In genomic region chrX:73965833-73966232, GRCh38 we compare ENCODE assay signal across 26 cellular contexts.
DNase-seq lines count a peak whose midpoint lies in the region; ATAC-seq and TF ChIP-seq lines count a peak whose summit lies in the region.
"Had no signal": no experiment of that assay in that cellular context is flagged by ENCODE, and none has a peak within 500 bp of the region (broad histone marks: within the 10 kb centered on the region; RNA-seq: fewer than 3 reads in every experiment).

No MANE protein-coding gene starts in this region.

- DNase-seq in ELF-1 (ENCODE audit: low read depth, low spot score) (peak; percentile 86), progenitor cell of endocrine pancreas (ENCODE audit: low spot score, unreplicated experiment) (no peak), SK-N-DZ (ENCODE audit: low spot score) (no peak), NCI-H1105 (lab: John Stamatoyannopoulos, UW) (no peak)
- no peak for DNase-seq in activated CD4-positive, alpha-beta T cell treated with anti-CD3 and anti-CD28 coated beads, Interleukin-2, amount 50 U/mL, for 48 hours
- DNase-seq: activated CD8-positive, alpha-beta T cell treated with anti-CD3 and anti-CD28 coated beads, Interleukin-2, amount 10 ng/mL, durations not matched to agents 7 days and 5 days; activated T-cell treated with anti-CD3 and anti-CD28 coated beads for 4 hours; aorta; C1 segment of cervical spinal cord; caudate nucleus; hypothalamus; mucosa of descending colon; NCI-H1436; NCI-H2081 treated with DMSO at 0.1 percent for 48 hours; posterior cingulate gyrus; stimulated activated CD4-positive, alpha-beta T cell treated with anti-CD3 and anti-CD28 coated beads, Interleukin-4, amount 100 ng/mL, for 24 hours; uterus had no signal

- no peaks in the 10 kb centered on the region for H3K27me3 Mint-ChIP-seq in progenitor cell of endocrine pancreas
- H3K27me3 Mint-ChIP-seq: activated naive CD8-positive, alpha-beta T cell had no signal

- H3K4me1 ChIP-seq in HUES48 (ENCODE audit: control insufficient read depth, insufficient read depth, low read length) (peaks cover 57% of the 10 kb centered on the region), iPS-15b (ENCODE audit: control insufficient read depth, insufficient read depth, low read length) (peaks cover 34% of the 10 kb centered on the region)
- H3K4me1 ChIP-seq: uterus had no signal

- peak overlapping the region; percentile 92 for H3K27ac ChIP-seq in HUES48 (ENCODE audit: low read depth, low read length)
- H3K27ac ChIP-seq: SK-N-MC, uterus had no signal

- H3K4me1 Mint-ChIP-seq in progenitor cell of endocrine pancreas (ENCODE audit: low read depth) = peaks cover 17% of the 10 kb centered on the region

- peak overlapping the region; percentile 36 for H3K4me3 ChIP-seq in HUES48 (ENCODE audit: low read depth, low read length)
- H3K4me3 ChIP-seq in iPS-15b (ENCODE audit: low read depth, low read length) = peak overlapping the region; percentile 28
- H3K4me3 ChIP-seq: gastroesophageal sphincter, GM12878, mucosa of descending colon, SK-N-MC, uterus had no signal

- H3K36me3 ChIP-seq in HUES48 (ENCODE audit: control insufficient read depth, insufficient read depth, low read length) (peaks cover 27% of the 10 kb centered on the region), iPS-15b (ENCODE audit: control insufficient read depth, insufficient read depth, low read length) (no peaks in the 10 kb centered on the region)
- H3K36me3 ChIP-seq: gastroesophageal sphincter, uterus had no signal

- H3K9ac ChIP-seq in HUES48 (ENCODE audit: low read depth, low read length) = peak overlapping the region; percentile 38
- no peak overlapping the region for H3K9ac ChIP-seq in iPS-15b (ENCODE audit: low read depth, low read length)

- H3K9me3 Mint-ChIP-seq in progenitor cell of endocrine pancreas (ENCODE audit: low read depth) = no peaks in the 10 kb centered on the region
- H3K9me3 Mint-ChIP-seq: stimulated activated effector memory CD8-positive, alpha-beta T cell treated with anti-CD3 and anti-CD28 coated beads, Interleukin-12 subunit alpha, Interleukin-12 subunit beta, amount 100 ng/mL, for 72 hours had no signal

- H3K9me3 ChIP-seq in HUES48 (ENCODE audit: control insufficient read depth, insufficient read depth, low read length) = no peaks in the 10 kb centered on the region
- H3K9me3 ChIP-seq in iPS-15b (ENCODE audit: control insufficient read depth, insufficient read depth, low read length) = no peaks in the 10 kb centered on the region
- H3K9me3 ChIP-seq: gastroesophageal sphincter, mucosa of descending colon, uterus had no signal

- no peak overlapping the region for H3K4me3 Mint-ChIP-seq in progenitor cell of endocrine pancreas (ENCODE audit: low read depth)
- H3K4me3 Mint-ChIP-seq: activated CD8-positive, alpha-beta T cell treated with anti-CD3 and anti-CD28 coated beads, Interleukin-2, amount 10 ng/mL, durations not matched to agents 7 days and 5 days; activated naive CD8-positive, alpha-beta T cell; stimulated activated effector memory CD8-positive, alpha-beta T cell treated with anti-CD3 and anti-CD28 coated beads, Interleukin-12 subunit alpha, Interleukin-12 subunit beta, amount 100 ng/mL, for 72 hours had no signal

- TF ChIP-seq CTCF in progenitor cell of endocrine pancreas (IDR thresholded peaks at IDR 0.05; ENCODE audit: unreplicated experiment) = no peak

- peaks cover 22% of the 10 kb centered on the region for H3K36me3 Mint-ChIP-seq in progenitor cell of endocrine pancreas (ENCODE audit: insufficient read depth)

- peak overlapping the region; percentile 84 for H3K27ac Mint-ChIP-seq in progenitor cell of endocrine pancreas
- H3K27ac Mint-ChIP-seq: activated CD8-positive, alpha-beta T cell treated with anti-CD3 and anti-CD28 coated beads, Interleukin-2, amount 10 ng/mL, durations not matched to agents 7 days and 5 days; activated naive CD8-positive, alpha-beta T cell; stimulated activated effector memory CD8-positive, alpha-beta T cell treated with anti-CD3 and anti-CD28 coated beads, Interleukin-12 subunit alpha, Interleukin-12 subunit beta, amount 100 ng/mL, for 72 hours had no signal

- no peak for ATAC-seq in HG02870 (IDR thresholded peaks at IDR 0.05; ENCODE audit: unreplicated experiment)
- ATAC-seq: activated CD8-positive, alpha-beta T cell treated with anti-CD3 and anti-CD28 coated beads, Interleukin-2, amount 10 ng/mL, durations not matched to agents 7 days and 5 days; gastroesophageal sphincter; GM12878; mucosa of descending colon; sciatic nerve; stimulated activated effector memory CD8-positive, alpha-beta T cell treated with anti-CD3 and anti-CD28 coated beads, Interleukin-12 subunit alpha, Interleukin-12 subunit beta, amount 100 ng/mL, for 72 hours had no signal

- H3K27me3 ChIP-seq in HUES48 (ENCODE audit: control insufficient read depth, insufficient read depth, low read length) (no peaks in the 10 kb centered on the region), iPS-15b (ENCODE audit: control insufficient read depth, insufficient read depth, low read length) (no peaks in the 10 kb centered on the region)
- H3K27me3 ChIP-seq: gastroesophageal sphincter, uterus had no signal
